ENCODE assay signal across 8 cellular contexts in the genomic region with DNA sequence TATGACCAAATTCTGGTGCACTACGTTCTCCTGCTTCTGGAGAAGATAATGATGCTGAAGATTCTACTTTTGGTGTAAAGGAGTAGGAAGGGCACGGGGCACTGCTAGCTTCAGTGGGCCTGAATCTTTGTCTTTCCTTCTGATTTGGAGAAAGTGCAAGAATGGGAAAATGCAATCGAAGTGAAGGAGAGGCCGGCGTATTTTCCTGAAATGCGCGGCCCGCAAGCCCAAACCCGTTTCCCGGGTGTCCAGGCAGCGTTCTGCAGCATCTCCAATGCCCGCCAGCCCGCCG. TPM values are rescaled to one million over a fixed set of nuclear protein-coding genes. Genes with fewer than 3 reads are reported as not detected.
DNase-seq lines count a peak whose midpoint lies in the region; ATAC-seq and TF ChIP-seq lines count a peak whose summit lies in the region.

No MANE protein-coding gene starts in this region.

- no peak for ATAC-seq in activated CD8-positive, alpha-beta memory T cell treated with anti-CD3 and anti-CD28 coated beads, Interleukin-2, amount 10 ng/mL, durations not matched to agents 7 days and 5 days
- ATAC-seq in activated naive CD8-positive, alpha-beta T cell treated with anti-CD3 and anti-CD28 coated beads, Interleukin-2, amount 10 ng/mL, durations not matched to agents 7 days and 5 days (ENCODE audit: low read depth): no peak
- no peak for ATAC-seq in HG02973 (IDR thresholded peaks at IDR 0.05; ENCODE audit: unreplicated experiment)

- CTCF ChIA-PET in activated CD8-positive, alpha-beta memory T cell treated with anti-CD3 and anti-CD28 coated beads, Interleukin-2, amount 10 ng/mL, durations not matched to agents 7 days and 5 days (lab: Charles Lee): no interaction called here

- H3K27me3 ChIP-seq in layer of hippocampus (ENCODE audit: control insufficient read depth, insufficient read depth, low read length): no peaks in the 10 kb centered on the region
- no peaks in the 10 kb centered on the region for H3K27me3 ChIP-seq in testis

- H3K27ac ChIP-seq in layer of hippocampus (ENCODE audit: low read depth, low read length) (peak overlapping the region; percentile 80), testis (peak overlapping the region; percentile 63 to 93)

- H3K36me3 Mint-ChIP-seq in activated CD8-positive, alpha-beta memory T cell treated with anti-CD3 and anti-CD28 coated beads, Interleukin-2, amount 10 ng/mL, durations not matched to agents 7 days and 5 days: peaks cover 23% of the 10 kb centered on the region
- peaks cover 16% of the 10 kb centered on the region for H3K36me3 Mint-ChIP-seq in activated naive CD8-positive, alpha-beta T cell treated with anti-CD3 and anti-CD28 coated beads, Interleukin-2, amount 10 ng/mL, durations not matched to agents 7 days and 5 days

- whole genome bisulfite sequencing in testis, 2 donors: 0% methylated on average over 14 of the region's 14 CpGs

- no peaks in the 10 kb centered on the region for H3K9me3 Mint-ChIP-seq in activated CD8-positive, alpha-beta memory T cell treated with anti-CD3 and anti-CD28 coated beads, Interleukin-2, amount 10 ng/mL, durations not matched to agents 7 days and 5 days (ENCODE audit: low read depth)
- no peaks in the 10 kb centered on the region for H3K9me3 Mint-ChIP-seq in activated naive CD8-positive, alpha-beta T cell treated with anti-CD3 and anti-CD28 coated beads, Interleukin-2, amount 10 ng/mL, durations not matched to agents 7 days and 5 days

- H3K4me3 Mint-ChIP-seq in activated CD8-positive, alpha-beta memory T cell treated with anti-CD3 and anti-CD28 coated beads, Interleukin-2, amount 10 ng/mL, durations not matched to agents 7 days and 5 days: peak overlapping the region; percentile 84
- H3K4me3 Mint-ChIP-seq in activated naive CD8-positive, alpha-beta T cell treated with anti-CD3 and anti-CD28 coated beads, Interleukin-2, amount 10 ng/mL, durations not matched to agents 7 days and 5 days: peak overlapping the region; percentile 85

- H3K36me3 ChIP-seq in testis (ENCODE audit: low read depth, missing control alignments): no peaks in the 10 kb centered on the region

- no peak for DNase-seq in activated CD8-positive, alpha-beta memory T cell treated with anti-CD3 and anti-CD28 coated beads, Interleukin-2, amount 10 ng/mL, durations not matched to agents 7 days and 5 days
- no peak for DNase-seq in activated CD8-positive, alpha-beta memory T cell treated with anti-CD3 and anti-CD28 coated beads, Interleukin-2, amount 50 U/mL, for 4 hours
- DNase-seq in activated naive CD8-positive, alpha-beta T cell treated with anti-CD3 and anti-CD28 coated beads, Interleukin-2, amount 10 ng/mL, durations not matched to agents 7 days and 5 days: no peak
- DNase-seq in testis (no peak), GM03348 (ENCODE audit: low spot score) (no peak), cerebellar nuclear complex (lab: John Stamatoyannopoulos, UW) (no peak)

- POLR2A ChIA-PET in activated naive CD8-positive, alpha-beta T cell treated with anti-CD3 and anti-CD28 coated beads, Interleukin-2, amount 10 ng/mL, durations not matched to agents 7 days and 5 days (lab: Charles Lee): interaction anchor here (0.6 to 1.9 kb wide), 3 partner anchors 10 to 22 kb away, joined by 3 to 6 read pairs (median 5); no protein-coding TSS in a partner anchor

- H3K9me3 ChIP-seq in testis: no peaks in the 10 kb centered on the region

- intact Hi-C loops in testis (cut with DNase I; ENCODE audit: low total_unique reads): no loop called here

- TF ChIP-seq POLR2A in testis (IDR thresholded peaks at IDR 0.05): no peak

- H3K4me1 Mint-ChIP-seq in activated CD8-positive, alpha-beta memory T cell treated with anti-CD3 and anti-CD28 coated beads, Interleukin-2, amount 10 ng/mL, durations not matched to agents 7 days and 5 days: peaks cover 37% of the 10 kb centered on the region
- peaks cover 28% of the 10 kb centered on the region for H3K4me1 Mint-ChIP-seq in activated naive CD8-positive, alpha-beta T cell treated with anti-CD3 and anti-CD28 coated beads, Interleukin-2, amount 10 ng/mL, durations not matched to agents 7 days and 5 days

- H3K27me3 Mint-ChIP-seq in activated CD8-positive, alpha-beta memory T cell treated with anti-CD3 and anti-CD28 coated beads, Interleukin-2, amount 10 ng/mL, durations not matched to agents 7 days and 5 days: no peaks in the 10 kb centered on the region
- H3K27me3 Mint-ChIP-seq in activated naive CD8-positive, alpha-beta T cell treated with anti-CD3 and anti-CD28 coated beads, Interleukin-2, amount 10 ng/mL, durations not matched to agents 7 days and 5 days: no peaks in the 10 kb centered on the region

- peaks cover 15% of the 10 kb centered on the region for H3K4me1 ChIP-seq in testis

- no peak for TF ChIP-seq CTCF in testis (IDR thresholded peaks at IDR 0.05)

- H3K27ac Mint-ChIP-seq in activated CD8-positive, alpha-beta memory T cell treated with anti-CD3 and anti-CD28 coated beads, Interleukin-2, amount 10 ng/mL, durations not matched to agents 7 days and 5 days: peak overlapping the region; percentile 90
- H3K27ac Mint-ChIP-seq in activated naive CD8-positive, alpha-beta T cell treated with anti-CD3 and anti-CD28 coated beads, Interleukin-2, amount 10 ng/mL, durations not matched to agents 7 days and 5 days: peak overlapping the region; percentile 82

- peak overlapping the region; percentile 92 to 95 for H3K4me3 ChIP-seq in testis

RNA-seq across cellular contexts. Expression of a gene that starts 0.4 kb away (rescaled TPM):
- total RNA-seq in activated CD8-positive, alpha-beta memory T cell treated with anti-CD3 and anti-CD28 coated beads, Interleukin-2, amount 10 ng/mL, durations not matched to agents 7 days and 5 days: 100 to 1,000 TPM; 127 to 138 TPM
- 100 to 1,000 TPM; 139 to 141 TPM for total RNA-seq in activated naive CD8-positive, alpha-beta T cell treated with anti-CD3 and anti-CD28 coated beads, Interleukin-2, amount 10 ng/mL, durations not matched to agents 7 days and 5 days
- total RNA-seq in testis: 10 to 100 TPM; 51.6 to 84.3 TPM
- 45.2 TPM for polyA plus RNA-seq in testis (ENCODE audit: insufficient read depth, low read depth, low replicate concordance)

RNA-seq across cellular contexts. Expression of a gene that starts 6.7 kb away (rescaled TPM):
- 10 to 100 TPM; 67.7 to 75.3 TPM for total RNA-seq in activated CD8-positive, alpha-beta memory T cell treated with anti-CD3 and anti-CD28 coated beads, Interleukin-2, amount 10 ng/mL, durations not matched to agents 7 days and 5 days
- total RNA-seq in activated naive CD8-positive, alpha-beta T cell treated with anti-CD3 and anti-CD28 coated beads, Interleukin-2, amount 10 ng/mL, durations not matched to agents 7 days and 5 days: 100 to 1,000 TPM; 111 to 114 TPM
- total RNA-seq in testis: 10 to 100 TPM; 49.7 to 57.9 TPM
- polyA plus RNA-seq in testis (ENCODE audit: insufficient read depth, low read depth, low replicate concordance): 30.9 TPM
